14 cellular contexts compared by ENCODE assay signal in the genomic region with DNA sequence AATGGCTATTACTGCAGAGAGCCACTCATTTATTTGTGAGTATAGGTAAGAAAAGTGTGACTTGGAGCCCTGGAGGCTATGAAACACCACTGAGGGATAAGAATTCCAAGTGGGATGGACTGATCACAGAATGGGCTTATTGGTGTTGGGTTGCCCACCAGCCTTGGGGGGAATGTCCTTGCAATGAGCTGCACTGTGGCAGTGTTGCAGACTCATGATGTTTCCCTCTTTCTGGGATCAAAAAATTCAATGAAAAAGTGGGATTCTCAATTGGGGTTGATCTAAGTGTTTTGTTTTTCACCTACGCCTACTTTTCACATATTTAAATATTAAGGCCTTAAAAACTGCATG.
DNase-seq lines count a peak whose midpoint lies in the region; ATAC-seq and TF ChIP-seq lines count a peak whose summit lies in the region.
"Had no signal": no experiment of that assay in that cellular context is flagged by ENCODE, and none has a peak within 500 bp of the region (broad histone marks: within the 10 kb centered on the region; RNA-seq: fewer than 3 reads in every experiment).

No MANE protein-coding gene starts in this region.

- no peak overlapping the region for H3K27ac Mint-ChIP-seq in CD4-positive, alpha-beta T cell

- H4K20me1 ChIP-seq in OCI-LY7 (ENCODE audit: insufficient read depth, low read length) = no peaks in the 10 kb centered on the region
- H4K20me1 ChIP-seq: BLaER1 had no signal

- no peak for DNase-seq in OCI-LY7 (ENCODE audit: low spot score)
- no peak for DNase-seq in activated CD8-positive, alpha-beta memory T cell treated with anti-CD3 and anti-CD28 coated beads, Interleukin-2, amount 50 U/mL, for 48 hours
- DNase-seq in CD4-positive, alpha-beta T cell = no peak
- DNase-seq: CD8-positive, alpha-beta memory T cell; GOT3; NCI-H1694; NCI-H2081 treated with DMSO at 0.1 percent for 48 hours; NCI-H748 treated with DMSO at 0.1 percent for 48 hours had no signal

- intact Hi-C loops in OCI-LY7 (cut with micrococcal nuclease; ENCODE audit: unreplicated experiment) = no loop called here
- intact Hi-C loops in CD4-positive, alpha-beta T cell (cut with DNase I, micrococcal nuclease) = no loop called here

- H3K79me2 ChIP-seq in OCI-LY7 (ENCODE audit: insufficient read depth, low read depth, low read length) = no peaks in the 10 kb centered on the region

- H3K36me3 Mint-ChIP-seq in CD4-positive, alpha-beta T cell (ENCODE audit: low read depth) = no peaks in the 10 kb centered on the region
- H3K36me3 Mint-ChIP-seq: CD8-positive, alpha-beta memory T cell had no signal

- H3K4me3 ChIP-seq in OCI-LY7 (ENCODE audit: low read depth, low read length, poor library complexity, severe bottlenecking) (no peak overlapping the region), iPS-18a (ENCODE audit: low read length) (peak overlapping the region; percentile 9)
- H3K4me3 ChIP-seq: BLaER1 had no signal

- no peaks in the 10 kb centered on the region for H3K4me1 Mint-ChIP-seq in CD4-positive, alpha-beta T cell (ENCODE audit: low read depth)

- peak overlapping the region; percentile 19; the same call in 1 of the 2 replicates for H2AFZ ChIP-seq in OCI-LY7 (ENCODE audit: low read length)

- POLR2A ChIA-PET in OCI-LY7 (lab: Charles Lee) = interaction anchor here (0.7 to 1.2 kb wide), 4 partner anchors 11 to 57 kb away, joined by 3 read pairs; no protein-coding TSS in a partner anchor
- POLR2A ChIA-PET in CD4-positive, alpha-beta T cell (lab: Charles Lee) = no interaction called here

- H3K36me3 ChIP-seq in OCI-LY7 (ENCODE audit: insufficient read depth, low read length) = no peaks in the 10 kb centered on the region
- no peaks in the 10 kb centered on the region for H3K36me3 ChIP-seq in iPS-18a (ENCODE audit: control insufficient read depth, low read depth, low read length)
- H3K36me3 ChIP-seq: BLaER1 had no signal

- no peaks in the 10 kb centered on the region for H3K9me3 Mint-ChIP-seq in CD4-positive, alpha-beta T cell
- H3K9me3 Mint-ChIP-seq: T-helper 1 cell treated with Interleukin-12 subunit alpha and Interleukin-12 subunit beta and Interleukin-4 antibody, amounts not matched to agents 30 μg/mL and 1 μg/mL, for 36 hours had no signal

- no peaks in the 10 kb centered on the region; the same call in 1 of the 2 replicates for H3K9me2 ChIP-seq in OCI-LY7 (ENCODE audit: insufficient read depth, low read length)

- H3K27me3 Mint-ChIP-seq in CD4-positive, alpha-beta T cell = no peaks in the 10 kb centered on the region
- H3K27me3 Mint-ChIP-seq: CD8-positive, alpha-beta memory T cell had no signal

- H3K9ac ChIP-seq in iPS-18a (ENCODE audit: low read length) = no peak overlapping the region
- H3K9ac ChIP-seq: BLaER1 had no signal

- H3K9me3 ChIP-seq in OCI-LY7 (ENCODE audit: low read length) = no peaks in the 10 kb centered on the region
- no peaks in the 10 kb centered on the region for H3K9me3 ChIP-seq in iPS-18a (ENCODE audit: control insufficient read depth, low read depth, low read length)
- no peaks in the 10 kb centered on the region for H3K9me3 ChIP-seq in CD4-positive, alpha-beta T cell (ENCODE audit: control insufficient read depth, low read length)

- CTCF ChIA-PET in OCI-LY7 (lab: Charles Lee; ENCODE audit: unreplicated experiment) = interaction anchor here (0.5 kb wide), 1 partner anchor 151 kb away, joined by 3 read pairs; no protein-coding TSS in a partner anchor
- CTCF ChIA-PET in CD4-positive, alpha-beta T cell (lab: Charles Lee) = no interaction called here

- no peak overlapping the region for H3K27ac ChIP-seq in OCI-LY7 (ENCODE audit: low read depth, low read length, poor library complexity, severe bottlenecking)
- peak overlapping the region; percentile 31 for H3K27ac ChIP-seq in iPS-18a (ENCODE audit: low read length)
- no peak overlapping the region for H3K27ac ChIP-seq in CD4-positive, alpha-beta T cell (ENCODE audit: low read depth, low read length)
- H3K27ac ChIP-seq: BLaER1 had no signal

- H3K27me3 ChIP-seq in iPS-18a (ENCODE audit: control insufficient read depth, insufficient read depth, low read length) = no peaks in the 10 kb centered on the region
- no peaks in the 10 kb centered on the region for H3K27me3 ChIP-seq in CD4-positive, alpha-beta T cell (ENCODE audit: control insufficient read depth, insufficient read depth, low read length)
- H3K27me3 ChIP-seq: BLaER1 had no signal

- no peak overlapping the region for H3K4me3 Mint-ChIP-seq in CD4-positive, alpha-beta T cell

- H3K4me2 ChIP-seq in OCI-LY7 (ENCODE audit: low read length) = no peak overlapping the region
- H3K4me2 ChIP-seq: BLaER1 had no signal

- no TSS peak for BruUV-seq in OCI-LY7 (replicated peaks; lab: Mats Ljungman, UMichigan)

- H3K4me1 ChIP-seq in OCI-LY7 (ENCODE audit: insufficient read depth, low read length, poor library complexity, severe bottlenecking) (no peaks in the 10 kb centered on the region), iPS-18a (ENCODE audit: control insufficient read depth, low read depth, low read length) (peaks cover 23% of the 10 kb centered on the region)
- H3K4me1 ChIP-seq: BLaER1 had no signal

- no peak for TF ChIP-seq CTCF in OCI-LY7 (conservative IDR thresholded peaks at IDR 0.05; ENCODE audit: low read length)
- no peak for TF ChIP-seq CTCF in CD4-positive, alpha-beta T cell (IDR thresholded peaks at IDR 0.05)

- ATAC-seq in GM19452 (IDR thresholded peaks at IDR 0.05; ENCODE audit: unreplicated experiment) = peak; percentile 24
- ATAC-seq in HG02938 (IDR thresholded peaks at IDR 0.05; ENCODE audit: unreplicated experiment) = peak; percentile 29
- no peak for ATAC-seq in CD4-positive, alpha-beta T cell (ENCODE audit: poor library complexity)
- no peak for ATAC-seq in HG02840 (IDR thresholded peaks at IDR 0.05; ENCODE audit: low FRiP score, unreplicated experiment)

Comparison
In these comparisons a context has a peak if more than half of its experiments do, and no peak if none do; other contexts are left out.
1. ATAC-seq: peak in GM19452 (single experiment) and HG02938 (single experiment); none in CD4-positive, alpha-beta T cell (single experiment) and HG02840 (single experiment).